20 cellular contexts compared by ENCODE assay signal in the genomic region with DNA sequence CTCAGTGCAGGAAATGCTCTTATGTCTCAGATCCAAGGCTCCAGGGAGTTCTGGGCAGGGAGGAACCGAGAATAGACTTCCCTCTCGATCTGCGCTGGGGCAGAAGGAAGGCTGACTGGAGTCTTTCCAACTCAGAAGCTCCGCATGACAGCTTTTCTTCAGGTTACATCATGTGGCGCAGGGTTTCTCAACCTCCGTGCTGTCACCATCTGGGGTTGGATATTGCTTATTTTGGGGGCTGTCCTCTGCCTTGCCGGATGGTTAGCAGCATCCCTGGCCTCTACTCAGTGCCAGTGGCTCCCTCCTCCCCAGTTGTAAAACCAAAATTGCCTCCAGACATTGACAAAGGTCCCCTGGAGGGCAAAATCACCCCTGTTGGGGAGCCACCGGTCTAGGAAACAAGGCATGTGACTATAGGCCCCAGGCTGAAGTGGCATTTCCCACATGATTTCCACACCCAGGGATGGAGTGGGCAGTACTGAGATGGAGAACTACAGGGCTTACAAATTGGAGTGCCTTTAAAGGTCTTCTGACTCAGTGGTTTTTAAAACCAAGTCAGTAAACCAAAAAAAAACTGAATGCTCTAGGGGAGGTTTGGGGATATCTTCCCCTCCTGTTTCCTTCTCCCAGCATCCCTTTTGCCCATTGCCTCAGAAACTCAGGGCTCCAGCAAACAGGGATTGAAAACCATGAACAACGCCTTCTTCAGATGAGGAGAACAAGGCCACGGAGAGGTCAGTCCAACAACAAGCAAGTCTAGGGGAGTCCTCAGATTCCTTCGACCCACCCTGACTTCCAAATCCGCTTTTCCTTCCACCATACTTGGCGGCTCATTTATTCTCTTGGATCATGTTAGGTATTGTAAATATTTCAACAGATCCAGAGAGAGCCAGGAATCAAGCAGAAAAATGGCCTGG. TPM values are rescaled to one million over a fixed set of nuclear protein-coding genes. Genes with fewer than 3 reads are reported as not detected.
DNase-seq lines count a peak whose midpoint lies in the region; ATAC-seq and TF ChIP-seq lines count a peak whose summit lies in the region.
"Had no signal": no experiment of that assay in that cellular context is flagged by ENCODE, and none has a peak within 500 bp of the region (broad histone marks: within the 10 kb centered on the region; RNA-seq: fewer than 3 reads in every experiment).

No MANE protein-coding gene starts in this region.

- TF ChIP-seq CTCF in IMR-90 (conservative IDR thresholded peaks at IDR 0.05; ENCODE audit: low read depth, low read length): no peak
- TF ChIP-seq CTCF in heart left ventricle (IDR thresholded peaks at IDR 0.05): no peak

- H3K27me3 ChIP-seq in IMR-90 (ENCODE audit: control insufficient read depth, insufficient read depth, low read length) (no peaks in the 10 kb centered on the region), heart left ventricle (no peaks in the 10 kb centered on the region), subcutaneous abdominal adipose tissue (ENCODE audit: control insufficient read depth in 5 of 5, insufficient read depth in 4 of 5, low read length in 5 of 5) (no peaks in the 10 kb centered on the region)
- H3K27me3 ChIP-seq: MG63, tibial nerve had no signal

- DNase-seq in IMR-90 (no peak), heart left ventricle (peak in 2 of 5 donors; percentile 43 to 57), NCI-H2029 treated with DMSO at 0.1 percent for 48 hours (lab: John Stamatoyannopoulos, UW) (no peak)
- no peak for DNase-seq in effector CD8-positive, alpha-beta T cell (lab: John Stamatoyannopoulos, UW)
- DNase-seq in stimulated activated CD8-positive, alpha-beta memory T cell treated with anti-CD3 and anti-CD28 coated beads, Interleukin-4, amount 100 ng/mL, for 48 hours: no peak
- DNase-seq: activated naive CD4-positive, alpha-beta T cell treated with anti-CD3 and anti-CD28 coated beads, Interleukin-2, amount 50 U/mL, for 16 hours; CD8-positive, alpha-beta memory T cell; GDM1; glutamatergic neuron; kidney glomerular epithelial cell; MG63; naive B cell; stimulated activated CD4-positive, alpha-beta T cell treated with anti-CD3 and anti-CD28 coated beads, Interleukin-2, amount 100 ng/mL, for 24 hours had no signal

- no peak overlapping the region for H3K27ac ChIP-seq in IMR-90 (ENCODE audit: insufficient read depth, low read length)
- peak overlapping the region in 7 of 12 donors; percentile 5 to 76 (median 42) for H3K27ac ChIP-seq in heart left ventricle
- peak overlapping the region; percentile 78 for H3K27ac ChIP-seq in subcutaneous abdominal adipose tissue (ENCODE audit: low read depth, low read length)

- in situ Hi-C loops in IMR-90 (cut with MboI; ENCODE audit: low sequenced_read_pairs): no loop called here

- intact Hi-C loops in IMR-90 (cut with micrococcal nuclease): no loop called here
- intact Hi-C loops in heart left ventricle (cut with DNase I): loop anchor here in 3 of 10 donors (5.0 to 10.0 kb wide), 3 partner anchors 44 to 141 kb away; a partner anchor contains a TSS

- no peak overlapping the region for H2AK9ac ChIP-seq in IMR-90 (replicated peaks; ENCODE audit: low read depth, low read length, poor library complexity)

- ATAC-seq in IMR-90 (ENCODE audit: low read depth) (no peak), heart left ventricle (peak; percentile 50 to 82 (median 69))

- H3K4me3 ChIP-seq in IMR-90 (ENCODE audit: insufficient read depth, low read depth, low read length): no peak overlapping the region
- no peak overlapping the region for H3K4me3 ChIP-seq in heart left ventricle
- peak overlapping the region in 1 of 5 donors; percentile 8 for H3K4me3 ChIP-seq in subcutaneous abdominal adipose tissue (ENCODE audit: low read depth in 1 of 5, low read length in 5 of 5)
- H3K4me3 ChIP-seq: MG63, tibial nerve had no signal

- H4K5ac ChIP-seq in IMR-90 (ENCODE audit: low read depth, low read length): no peak overlapping the region

- peaks cover 3% of the 10 kb centered on the region; the same call in 1 of the 2 replicates for H3K9me3 ChIP-seq in IMR-90 (ENCODE audit: control insufficient read depth, insufficient read depth, low read length)
- peaks cover 0 to 12% (median 0%) of the 10 kb centered on the region in 12 donors for H3K9me3 ChIP-seq in heart left ventricle
- H3K9me3 ChIP-seq in subcutaneous abdominal adipose tissue (ENCODE audit: control insufficient read depth in 5 of 5, low read length in 5 of 5): peaks cover 0 to 12% (median 10%) of the 10 kb centered on the region in 5 donors
- H3K9me3 ChIP-seq: MG63 had no signal

- no peak overlapping the region for H2BK120ac ChIP-seq in IMR-90 (ENCODE audit: low read depth, low read length)

- CTCF ChIA-PET in IMR-90 (lab: Yijun Ruan, JAX): no interaction called here

- dilution Hi-C loops in IMR-90 (cut with HindIII; ENCODE audit: low sequenced_read_pairs, unreplicated experiment): no loop called here

- no peak overlapping the region for H2BK5ac ChIP-seq in IMR-90 (ENCODE audit: low read depth, low read length, poor library complexity, severe bottlenecking)

- no peak for TF ChIP-seq RAD21 in IMR-90 (IDR thresholded peaks at IDR 0.05; ENCODE audit: low read length)

- H2AFZ ChIP-seq in IMR-90 (replicated peaks; ENCODE audit: low read length, poor library complexity): peak overlapping the region; percentile 5

- H3K14ac ChIP-seq in IMR-90 (replicated peaks; ENCODE audit: low read depth, low read length): no peak overlapping the region

- H3K9me1 ChIP-seq in IMR-90 (ENCODE audit: insufficient read depth, low read length): peaks cover 4% of the 10 kb centered on the region; the same call in 1 of the 2 replicates

- BruUV-seq in IMR-90 (replicated peaks; lab: Mats Ljungman, UMichigan): no TSS peak

- TF ChIP-seq POLR2A in IMR-90 (IDR thresholded peaks at IDR 0.05; ENCODE audit: low read depth, low read length): no peak
- no peak for TF ChIP-seq POLR2A in heart left ventricle (IDR thresholded peaks at IDR 0.05)

- no peaks in the 10 kb centered on the region for H4K20me1 ChIP-seq in IMR-90 (ENCODE audit: insufficient read depth, low read length)

- POLR2A ChIA-PET in IMR-90 (lab: Charles Lee; ENCODE audit: unreplicated experiment): no interaction called here

- H3K4me2 ChIP-seq in IMR-90 (ENCODE audit: low read depth, low read length): no peak overlapping the region

- no peak overlapping the region for H4K8ac ChIP-seq in IMR-90 (ENCODE audit: low read depth in 2 of 2, low read length in 2 of 2)

- no peak overlapping the region for H3K18ac ChIP-seq in IMR-90 (ENCODE audit: low read depth, low read length)

- no peak overlapping the region for H2BK15ac ChIP-seq in IMR-90 (ENCODE audit: low read depth, low read length)

- no peaks in the 10 kb centered on the region for H3K36me3 ChIP-seq in IMR-90 (ENCODE audit: control insufficient read depth, insufficient read depth, low read length)
- H3K36me3 ChIP-seq in heart left ventricle: no peaks in the 10 kb centered on the region
- H3K36me3 ChIP-seq in subcutaneous abdominal adipose tissue (ENCODE audit: control insufficient read depth in 5 of 5, insufficient read depth in 5 of 5, low read length in 5 of 5): no peaks in the 10 kb centered on the region
- H3K36me3 ChIP-seq: MG63, tibial nerve had no signal

- no peak overlapping the region for H3K9ac ChIP-seq in IMR-90 (ENCODE audit: low read depth, low read length)
- H3K9ac ChIP-seq in subcutaneous abdominal adipose tissue (ENCODE audit: low read length in 5 of 5): peak overlapping the region in 1 of 5 donors; percentile 28

- no peak overlapping the region for H3K56ac ChIP-seq in IMR-90 (ENCODE audit: extremely low read depth, insufficient read depth, low read length)

- no peak overlapping the region for H2BK20ac ChIP-seq in IMR-90 (ENCODE audit: low read depth, low read length)

- H3K4me1 ChIP-seq in IMR-90 (ENCODE audit: control insufficient read depth, insufficient read depth, low read length) (no peaks in the 10 kb centered on the region), heart left ventricle (peaks cover 0 to 24% (median 13%) of the 10 kb centered on the region in 12 donors), subcutaneous abdominal adipose tissue (ENCODE audit: control insufficient read depth in 5 of 5, insufficient read depth in 5 of 5, low read length in 5 of 5) (peaks cover 18 to 42% (median 31%) of the 10 kb centered on the region in 5 donors)

- H2AK5ac ChIP-seq in IMR-90 (ENCODE audit: low read depth, low read length): no peak overlapping the region

- no peak overlapping the region for H4K91ac ChIP-seq in IMR-90 (ENCODE audit: insufficient read depth, low read depth, low read length)

- no peaks in the 10 kb centered on the region for H3K79me1 ChIP-seq in IMR-90 (ENCODE audit: low read depth in 1 of 2, low read length in 2 of 2)

- no peak overlapping the region for H3K23ac ChIP-seq in IMR-90 (ENCODE audit: low read depth, low read length)

- H3K4ac ChIP-seq in IMR-90 (ENCODE audit: low read depth, low read length): no peak overlapping the region

- no CpG with 5 or more reads among the region's 13 CpGs for WGBS in IMR-90 (ENCODE audit: extremely low coverage in 2 of 2, insufficient read length in 1 of 2), 2 experiments
- 51 to 66% (median 62%) methylated on average over 13 of the region's 13 CpGs for WGBS in heart left ventricle, 4 donors

RNA-seq across cellular contexts. Expression of a gene that starts 21.6 kb away (rescaled TPM):
- total RNA-seq in IMR-90 (2012; rRNA removed) (not detected in 2 replicates), heart left ventricle (under 1 TPM in 4 of 9 donors, not detected in 5; 0.12 to 0.25 (median 0.21) TPM)
- polyA plus RNA-seq in IMR-90 (2012; rRNA removed) (not detected in 2 replicates), heart left ventricle (under 1 TPM; 0.04 to 0.84 TPM)
- not detected in 2 replicates for polyA plus RNA-seq in IMR-90 (2012; cell fraction: cytosol; rRNA removed)
- 0.03 TPM in 1 of 2 replicates, not detected in the other for polyA plus RNA-seq in IMR-90 (2012; cell fraction: nucleus; rRNA removed; ENCODE audit: low replicate concordance)
- not detected for polyA plus RNA-seq in PFSK-1 (2012; ENCODE audit: insufficient read length, low read depth)
- total RNA-seq: bronchial epithelial cell, renal cortical epithelial cell, SK-MEL-5, WTC11 had no signal
- polyA plus RNA-seq: CD8-positive, alpha-beta memory T cell had no signal
